In genomic region chr18:35159782-35160181, GRCh38 we compare ENCODE assay signal across 12 cellular contexts.
DNase-seq lines count a peak whose midpoint lies in the region; ATAC-seq, FAIRE-seq and TF ChIP-seq lines count a peak whose summit lies in the region.
"Had no signal": no experiment of that assay in that cellular context is flagged by ENCODE, and none has a peak within 500 bp of the region (broad histone marks: within the 10 kb centered on the region; RNA-seq: fewer than 3 reads in every experiment).

No MANE protein-coding gene starts in this region.

- peaks cover 25% of the 10 kb centered on the region for H3K4me1 ChIP-seq in BLaER1
- H3K4me1 ChIP-seq in Peyer's patch = no peaks in the 10 kb centered on the region
- H3K4me1 ChIP-seq: parathyroid adenoma had no signal

- peak overlapping the region; percentile 89 for H3K27ac Mint-ChIP-seq in activated T-helper 2 cell treated with anti-CD3 and anti-CD28 coated beads, Interferon-gamma antibody, Interleukin-2, Interleukin-4, amounts not matched to agents 10 μg/mL and 5 μg/mL and 100 μg/mL, durations not matched to agents 14 hours and 24 hours and 36 hours

- H3K9ac ChIP-seq in BLaER1 = no peak overlapping the region
- H3K9ac ChIP-seq: parathyroid adenoma had no signal

- H3K9me3 ChIP-seq in BLaER1 = no peaks in the 10 kb centered on the region
- H3K9me3 ChIP-seq in Peyer's patch = no peaks in the 10 kb centered on the region

- H3K27me3 ChIP-seq in BLaER1 = no peaks in the 10 kb centered on the region
- H3K27me3 ChIP-seq in Peyer's patch = no peaks in the 10 kb centered on the region

- H3K36me3 Mint-ChIP-seq in activated T-helper 2 cell treated with anti-CD3 and anti-CD28 coated beads, Interferon-gamma antibody, Interleukin-2, Interleukin-4, amounts not matched to agents 10 μg/mL and 5 μg/mL and 100 μg/mL, durations not matched to agents 14 hours and 24 hours and 36 hours (ENCODE audit: low read depth) = peaks cover 4% of the 10 kb centered on the region

- H3K4me2 ChIP-seq in BLaER1 = peak overlapping the region; percentile 19; the same call in 1 of the 2 replicates

- H3K4me3 Mint-ChIP-seq in activated T-helper 2 cell treated with anti-CD3 and anti-CD28 coated beads, Interferon-gamma antibody, Interleukin-2, Interleukin-4, amounts not matched to agents 10 μg/mL and 5 μg/mL and 100 μg/mL, durations not matched to agents 14 hours and 24 hours and 36 hours (ENCODE audit: low read depth) = no peak overlapping the region

- TF ChIP-seq POLR2A in H54 (IDR thresholded peaks at IDR 0.05; ENCODE audit: low read depth, low read length) (no peak), Peyer's patch (IDR thresholded peaks at IDR 0.05) (no peak)

- H3K27ac ChIP-seq in BLaER1 = no peak overlapping the region
- H3K27ac ChIP-seq in Peyer's patch = no peak overlapping the region
- H3K27ac ChIP-seq: parathyroid adenoma had no signal

- H3K36me3 ChIP-seq in BLaER1 (no peaks in the 10 kb centered on the region), Peyer's patch (no peaks in the 10 kb centered on the region)

- FAIRE-seq in H54 (lab: Jason Lieb, UNC) = no peak

- TF ChIP-seq CTCF in Peyer's patch (IDR thresholded peaks at IDR 0.05) = no peak

- no peaks in the 10 kb centered on the region for H4K20me1 ChIP-seq in BLaER1

- intact Hi-C loops in activated T-helper 2 cell treated with anti-CD3 and anti-CD28 coated beads, Interferon-gamma antibody, Interleukin-2, Interleukin-4, amounts not matched to agents 10 μg/mL and 5 μg/mL and 100 μg/mL, durations not matched to agents 14 hours and 24 hours and 36 hours (cut with micrococcal nuclease) = loop anchor here (1.0 to 5.0 kb wide), 2 partner anchors 117 to 297 kb away; no protein-coding TSS in a partner anchor

- peaks cover 12% of the 10 kb centered on the region for H3K4me1 Mint-ChIP-seq in activated T-helper 2 cell treated with anti-CD3 and anti-CD28 coated beads, Interferon-gamma antibody, Interleukin-2, Interleukin-4, amounts not matched to agents 10 μg/mL and 5 μg/mL and 100 μg/mL, durations not matched to agents 14 hours and 24 hours and 36 hours (ENCODE audit: low read depth)

- no peaks in the 10 kb centered on the region for H3K27me3 Mint-ChIP-seq in activated T-helper 2 cell treated with anti-CD3 and anti-CD28 coated beads, Interferon-gamma antibody, Interleukin-2, Interleukin-4, amounts not matched to agents 10 μg/mL and 5 μg/mL and 100 μg/mL, durations not matched to agents 14 hours and 24 hours and 36 hours (ENCODE audit: low read depth)

- DNase-seq in activated T-helper 2 cell treated with anti-CD3 and anti-CD28 coated beads, Interferon-gamma antibody, Interleukin-2, Interleukin-4, amounts not matched to agents 10 μg/mL and 5 μg/mL and 100 μg/mL, durations not matched to agents 14 hours and 24 hours and 36 hours (ENCODE audit: low spot score) = no peak
- DNase-seq in AML-193 (lab: John Stamatoyannopoulos, UW) (no peak), H54 (ENCODE audit: insufficient read length, low spot score) (no peak), Peyer's patch (no peak)
- no peak for DNase-seq in stimulated activated naive CD4-positive, alpha-beta T cell treated with Interleukin-2 at 50 U/mL for 16 hours (lab: John Stamatoyannopoulos, UW)
- DNase-seq: activated gamma-delta T cell treated with Interleukin-2 at 50 U/mL for 16 hours; stimulated activated CD8-positive, alpha-beta memory T cell treated with anti-CD3 and anti-CD28 coated beads, Interleukin-4, amount 100 ng/mL, for 48 hours had no signal

- H3K4me3 ChIP-seq in BLaER1 = no peak overlapping the region
- no peak overlapping the region for H3K4me3 ChIP-seq in Peyer's patch

- no peaks in the 10 kb centered on the region for H3K9me3 Mint-ChIP-seq in activated T-helper 2 cell treated with anti-CD3 and anti-CD28 coated beads, Interferon-gamma antibody, Interleukin-2, Interleukin-4, amounts not matched to agents 10 μg/mL and 5 μg/mL and 100 μg/mL, durations not matched to agents 14 hours and 24 hours and 36 hours

- peak; percentile 67 for ATAC-seq in GM19463 (IDR thresholded peaks at IDR 0.05; ENCODE audit: unreplicated experiment)
- ATAC-seq in HG03469 (IDR thresholded peaks at IDR 0.05; ENCODE audit: unreplicated experiment) = peak; percentile 46
- ATAC-seq: Panc1 had no signal
